1 cellular context compared by ENCODE assay signal in the genomic region with DNA sequence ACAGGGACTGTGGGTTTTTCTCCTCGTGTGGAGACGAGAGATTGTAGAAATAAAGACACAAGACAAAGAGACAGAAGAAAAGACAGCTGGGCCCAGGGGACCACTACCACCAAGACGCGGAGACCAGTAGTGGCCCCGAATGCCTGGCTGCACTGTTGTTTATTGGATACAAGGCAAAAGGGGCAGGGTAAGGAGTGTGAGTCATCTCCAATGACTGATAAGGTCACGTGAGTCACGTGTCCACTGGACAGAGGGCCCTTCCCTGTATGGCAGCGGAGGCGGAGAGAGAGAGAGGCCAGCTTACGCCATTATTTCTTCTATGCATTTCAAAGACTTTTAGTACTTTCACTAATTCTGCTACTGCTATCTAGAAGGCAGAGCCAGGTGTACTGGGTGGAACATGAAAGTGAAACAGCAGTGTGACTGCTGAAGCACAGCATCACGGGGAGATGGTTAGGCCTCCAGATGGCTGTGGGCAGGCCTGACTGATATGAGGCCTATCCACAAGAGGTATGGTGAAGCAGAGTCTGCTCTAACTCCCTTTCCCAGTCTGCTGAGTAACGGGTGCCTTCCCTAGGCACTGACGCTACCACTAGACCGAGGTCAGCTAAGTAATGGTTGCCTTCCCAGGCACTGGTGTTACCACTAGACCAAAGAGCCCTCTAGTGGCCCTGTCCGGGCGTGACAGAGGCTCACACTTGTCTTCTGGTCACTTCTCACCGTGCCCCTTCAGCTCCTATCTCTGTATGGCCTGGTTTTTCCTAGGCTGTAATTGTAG.
TF ChIP-seq lines count a peak whose summit lies in the region.
"Not testable (repeated sequence)": the region's sequence is repeated elsewhere in the genome, so short reads cannot be mapped to it uniquely, and the experiment has no call there.

No MANE protein-coding gene starts in this region.

TF ChIP-seq in K562, 482 proteins besides CTCF, POLR2A, EP300 and RAD21 (continued from another document and continues in another):
- TF ChIP-seq, protein P1, sequence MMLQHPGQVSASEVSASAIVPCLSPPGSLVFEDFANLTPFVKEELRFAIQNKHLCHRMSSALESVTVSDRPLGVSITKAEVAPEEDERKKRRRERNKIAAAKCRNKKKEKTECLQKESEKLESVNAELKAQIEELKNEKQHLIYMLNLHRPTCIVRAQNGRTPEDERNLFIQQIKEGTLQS (IDR thresholded peaks at IDR 0.05), result peak; percentile 98
- TF ChIP-seq, protein P1 (CRISPR knock-in tag; conservative IDR thresholded peaks at IDR 0.05), result peak; percentile 97
- TF ChIP-seq DIDO1 (tag; IDR thresholded peaks at IDR 0.05; ENCODE audit: low read depth) (peak; percentile 93), DPF2 (IDR thresholded peaks at IDR 0.05) (peak; percentile 88), FOS (IDR thresholded peaks at IDR 0.05; ENCODE audit: extremely low read depth, insufficient read length) (peak; percentile 30), LEF1 (IDR thresholded peaks at IDR 0.05) (peak; percentile 74), MAX (CRISPR knock-in tag; IDR thresholded peaks at IDR 0.05) (peak; percentile 70; the same call in 1 of the 2 replicates), FOXK1 (CRISPR knock-in tag; IDR thresholded peaks at IDR 0.05; ENCODE audit: borderline replicate concordance) (peak; percentile 77; the same call in 1 of the 2 replicates), EGR1 (conservative IDR thresholded peaks at IDR 0.05) (peak; percentile 57), VEZF1 (CRISPR knock-in tag; IDR thresholded peaks at IDR 0.05) (peak; percentile 41), KDM1A (IDR thresholded peaks at IDR 0.05) (0 out of 4 replicates have a peak, but pooled peaks of 1 of the 2 experiments have one; percentile 15), SMARCA4 (IDR thresholded peaks at IDR 0.05) (peak; percentile 86), TFAP4 (CRISPR knock-in tag; IDR thresholded peaks at IDR 0.05; ENCODE audit: borderline replicate concordance) (peak; percentile 65; the same call in 1 of the 2 replicates), CREB1 (CRISPR knock-in tag; IDR thresholded peaks at IDR 0.05) (peak; percentile 27; the same call in 1 of the 2 replicates), SOX6 (IDR thresholded peaks at IDR 0.05) (peak; percentile 60), BRD9 (IDR thresholded peaks at IDR 0.05; ENCODE audit: low read depth, partially characterized antibody) (peak; percentile 71), ZNF583 (CRISPR knock-in tag; IDR thresholded peaks at IDR 0.05) (peak; percentile 63; the same call in 1 of the 2 replicates), BCL6 (CRISPR knock-in tag; IDR thresholded peaks at IDR 0.05) (peak; percentile 10; the same call in 1 of the 2 replicates), RNF219 (CRISPR knock-in tag; IDR thresholded peaks at IDR 0.05) (0 out of 2 replicates have a peak, but pooled peaks have one; percentile 52), HCFC1 (IDR thresholded peaks at IDR 0.05; ENCODE audit: low read depth, low read length) (0 out of 2 replicates have a peak, but pooled peaks have one; percentile 14), ZNF639 (CRISPR knock-in tag; conservative IDR thresholded peaks at IDR 0.05 in 1 of 2, IDR thresholded peaks at IDR 0.05 in 1 of 2) (peak in 1 of 2 experiments; percentile 79; a peak in 1 of 4 replicates), ETV6 (CRISPR knock-in tag; IDR thresholded peaks at IDR 0.05; ENCODE audit: borderline replicate concordance) (0 out of 2 replicates have a peak, but pooled peaks have one; percentile 70), ZNF766 (CRISPR knock-in tag; conservative IDR thresholded peaks at IDR 0.05) (0 out of 2 replicates have a peak, but pooled peaks have one; percentile 37), ERF (CRISPR knock-in tag; IDR thresholded peaks at IDR 0.05) (peak; percentile 62; the same call in 1 of the 2 replicates), SMARCA5 (IDR thresholded peaks at IDR 0.05) (peak; percentile 21; the same call in 1 of the 2 replicates), BCOR (IDR thresholded peaks at IDR 0.05) (peak; percentile 36; the same call in 1 of the 2 replicates), FOSL1 (tag; conservative IDR thresholded peaks at IDR 0.05) (peak; percentile 100), ZBTB49 (CRISPR knock-in tag; IDR thresholded peaks at IDR 0.05; ENCODE audit: borderline replicate concordance) (0 out of 2 replicates have a peak, but pooled peaks have one; percentile 55), YY1 (IDR thresholded peaks at IDR 0.05; ENCODE audit: borderline replicate concordance in 1 of 3, control insufficient read depth in 1 of 3, extremely low read depth in 1 of 3, insufficient read depth in 3 of 3, insufficient read length in 1 of 3, insufficient replicate concordance in 2 of 3, low read depth in 1 of 3, low read length in 2 of 3) (peak; percentile 19 to 68 (median 42)), NONO (IDR thresholded peaks at IDR 0.05; ENCODE audit: low read depth in 2 of 2, low read length in 1 of 2) (peak in 1 of 2 experiments; percentile 37; a peak in 1 of 4 replicates), POLR2B (IDR thresholded peaks at IDR 0.05; ENCODE audit: low read depth, partially characterized antibody) (peak; percentile 16), MEIS2 (IDR thresholded peaks at IDR 0.05; ENCODE audit: partially characterized antibody) (peak; percentile 20), NR2C2 (CRISPR knock-in tag; IDR thresholded peaks at IDR 0.05) (peak; percentile 88), NR2C2 (tag; IDR thresholded peaks at IDR 0.05) (peak; percentile 64), ESRRA (IDR thresholded peaks at IDR 0.05; ENCODE audit: borderline replicate concordance, low read depth) (0 out of 2 replicates have a peak, but pooled peaks have one; percentile 22), SMC3 (conservative IDR thresholded peaks at IDR 0.05; ENCODE audit: insufficient read depth, low read depth, low read length) (peak; percentile 58; the same call in 1 of the 2 replicates), PML (IDR thresholded peaks at IDR 0.05; ENCODE audit: low read length) (peak; percentile 21; the same call in 1 of the 2 replicates), ID3 (tag; IDR thresholded peaks at IDR 0.05) (peak; percentile 86), FOXK2 (conservative IDR thresholded peaks at IDR 0.05 in 1 of 2, IDR thresholded peaks at IDR 0.05 in 1 of 2; ENCODE audit: low read depth in 2 of 2) (peak; percentile 63 to 86), FOXP1 (CRISPR knock-in tag; IDR thresholded peaks at IDR 0.05) (0 out of 2 replicates have a peak, but pooled peaks have one; percentile 69), ZBTB17 (CRISPR knock-in tag; IDR thresholded peaks at IDR 0.05) (0 out of 2 replicates have a peak, but pooled peaks have one; percentile 67), KLF16 (IDR thresholded peaks at IDR 0.05) (0 out of 2 replicates have a peak, but pooled peaks have one; percentile 28), ATF1 (tag; IDR thresholded peaks at IDR 0.05) (peak; percentile 66), TAF7 (tag; IDR thresholded peaks at IDR 0.05) (peak; percentile 27; the same call in 1 of the 2 replicates), RCOR1 (IDR thresholded peaks at IDR 0.05; ENCODE audit: borderline replicate concordance in 1 of 2, low read depth in 2 of 2, low read length in 2 of 2) (0 out of 4 replicates have a peak, but pooled peaks of 1 of the 2 experiments have one; percentile 8), ARID1B (IDR thresholded peaks at IDR 0.05) (peak; percentile 74), BACH1 (tag; IDR thresholded peaks at IDR 0.05) (0 out of 2 replicates have a peak, but pooled peaks have one; percentile 63), ZNF589 (CRISPR knock-in tag; IDR thresholded peaks at IDR 0.05; ENCODE audit: low read depth) (peak; percentile 78)
- TF ChIP-seq, protein P2, sequence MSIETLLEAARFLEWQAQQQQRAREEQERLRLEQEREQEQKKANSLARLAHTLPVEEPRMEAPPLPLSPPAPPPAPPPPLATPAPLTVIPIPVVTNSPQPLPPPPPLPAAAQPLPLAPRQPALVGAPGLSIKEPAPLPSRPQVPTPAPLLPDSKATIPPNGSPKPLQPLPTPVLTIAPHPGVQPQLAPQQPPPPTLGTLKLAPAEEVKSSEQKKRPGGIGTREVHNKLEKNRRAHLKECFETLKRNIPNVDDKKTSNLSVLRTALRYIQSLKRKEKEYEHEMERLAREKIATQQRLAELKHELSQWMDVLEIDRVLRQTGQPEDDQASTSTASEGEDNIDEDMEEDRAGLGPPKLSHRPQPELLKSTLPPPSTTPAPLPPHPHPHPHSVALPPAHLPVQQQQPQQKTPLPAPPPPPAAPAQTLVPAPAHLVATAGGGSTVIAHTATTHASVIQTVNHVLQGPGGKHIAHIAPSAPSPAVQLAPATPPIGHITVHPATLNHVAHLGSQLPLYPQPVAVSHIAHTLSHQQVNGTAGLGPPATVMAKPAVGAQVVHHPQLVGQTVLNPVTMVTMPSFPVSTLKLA (conservative IDR thresholded peaks at IDR 0.05), result peak; percentile 38 to 74; a peak in 2 of 4 replicates
- TF ChIP-seq, protein P3, sequence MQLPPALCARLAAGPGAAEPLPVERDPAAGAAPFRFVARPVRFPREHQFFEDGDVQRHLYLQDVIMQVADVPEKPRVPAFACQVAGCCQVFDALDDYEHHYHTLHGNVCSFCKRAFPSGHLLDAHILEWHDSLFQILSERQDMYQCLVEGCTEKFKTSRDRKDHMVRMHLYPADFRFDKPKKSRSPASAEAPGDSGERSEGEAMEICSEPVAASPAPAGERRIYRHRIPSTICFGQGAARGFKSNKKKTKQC (CRISPR knock-in tag; IDR thresholded peaks at IDR 0.05), result 0 out of 2 replicates have a peak, but pooled peaks have one; percentile 51
- not testable (repeated sequence) for TF ChIP-seq CREB1 (IDR thresholded peaks at IDR 0.05); ETV6 (IDR thresholded peaks at IDR 0.05; ENCODE audit: borderline replicate concordance in 1 of 2, low read depth in 2 of 2, low read length in 1 of 2); ID3 (CRISPR knock-in tag; IDR thresholded peaks at IDR 0.05); ATF1 (CRISPR knock-in tag; IDR thresholded peaks at IDR 0.05)
